Comparison of ENCODE assay signal across 16 cellular contexts in the genomic region with DNA sequence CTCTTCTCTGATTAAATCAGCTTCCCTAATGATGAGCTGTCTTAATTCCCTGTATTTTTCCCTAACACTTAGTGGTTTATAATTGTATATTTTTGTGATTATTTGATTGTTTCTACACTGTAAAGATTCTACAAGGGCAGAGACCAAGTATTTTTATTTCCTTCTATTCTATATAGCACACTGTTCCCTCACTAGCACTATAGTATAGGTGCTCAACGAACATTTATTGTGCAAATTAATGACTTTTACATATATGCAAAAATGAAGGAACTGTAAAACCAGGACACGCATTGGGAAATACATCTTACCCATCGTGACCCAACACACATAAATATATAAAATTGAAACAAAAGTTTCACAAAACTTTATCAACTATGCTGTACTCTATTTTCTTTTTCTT. TPM values are rescaled to one million over a fixed set of nuclear protein-coding genes. Genes with fewer than 3 reads are reported as not detected.
A peak's percentile ranks its signal among the peaks of the same experiment; 100 is the strongest.
DNase-seq lines count a peak whose midpoint lies in the region; ATAC-seq and TF ChIP-seq lines count a peak whose summit lies in the region.
"Had no signal": no experiment of that assay in that cellular context is flagged by ENCODE, and none has a peak within 500 bp of the region (broad histone marks: within the 10 kb centered on the region; RNA-seq: fewer than 3 reads in every experiment).

No MANE protein-coding gene starts in this region.

- H3K4me3 Mint-ChIP-seq in activated naive CD4-positive, alpha-beta T cell treated with anti-CD3 and anti-CD28 coated beads, Interleukin-2, amount 50 U/mL, for 24 hours, result no peak overlapping the region
- H3K4me3 Mint-ChIP-seq in activated naive CD4-positive, alpha-beta T cell treated with anti-CD3 and anti-CD28 coated beads, Interleukin-2, amount 10 ng/mL, durations not matched to agents 7 days and 5 days, result no peak overlapping the region
- H3K4me3 Mint-ChIP-seq in central memory CD8-positive, alpha-beta T cell, result no peak overlapping the region
- no peak overlapping the region for H3K4me3 Mint-ChIP-seq in progenitor cell of endocrine pancreas (ENCODE audit: low read depth)

- DNase-seq in activated naive CD4-positive, alpha-beta T cell treated with anti-CD3 and anti-CD28 coated beads, Interleukin-2, amount 10 ng/mL, durations not matched to agents 7 days and 5 days, result no peak
- no peak for DNase-seq in central memory CD8-positive, alpha-beta T cell (ENCODE audit: low spot score in 2 of 2)
- DNase-seq in progenitor cell of endocrine pancreas (ENCODE audit: low spot score, unreplicated experiment) (no peak), NCI-H1092 treated with DMSO at 0.1 percent for 48 hours (lab: John Stamatoyannopoulos, UW) (no peak), NCI-H345 treated with DMSO at 0.1 percent for 48 hours (lab: John Stamatoyannopoulos, UW; ENCODE audit: unreplicated experiment) (no peak), H4 (ENCODE audit: low spot score) (no peak)
- DNase-seq: C1 segment of cervical spinal cord, DMS79, NCI-H1417, NCI-H1930, NCI-H2171 treated with DMSO at 0.1 percent for 48 hours, NCI-H510A, SIG-M5 had no signal

- H3K9ac ChIP-seq in HUES6 (ENCODE audit: low read length), result no peak overlapping the region

- H3K27me3 Mint-ChIP-seq in activated naive CD4-positive, alpha-beta T cell treated with anti-CD3 and anti-CD28 coated beads, Interleukin-2, amount 50 U/mL, for 24 hours, result no peaks in the 10 kb centered on the region
- H3K27me3 Mint-ChIP-seq in activated naive CD4-positive, alpha-beta T cell treated with anti-CD3 and anti-CD28 coated beads, Interleukin-2, amount 10 ng/mL, durations not matched to agents 7 days and 5 days, result no peaks in the 10 kb centered on the region
- no peaks in the 10 kb centered on the region for H3K27me3 Mint-ChIP-seq in central memory CD8-positive, alpha-beta T cell
- H3K27me3 Mint-ChIP-seq in progenitor cell of endocrine pancreas, result no peaks in the 10 kb centered on the region

- peaks cover 6% of the 10 kb centered on the region for H3K36me3 Mint-ChIP-seq in activated naive CD4-positive, alpha-beta T cell treated with anti-CD3 and anti-CD28 coated beads, Interleukin-2, amount 50 U/mL, for 24 hours
- peaks cover 24% of the 10 kb centered on the region for H3K36me3 Mint-ChIP-seq in activated naive CD4-positive, alpha-beta T cell treated with anti-CD3 and anti-CD28 coated beads, Interleukin-2, amount 10 ng/mL, durations not matched to agents 7 days and 5 days
- peaks cover 3% of the 10 kb centered on the region for H3K36me3 Mint-ChIP-seq in central memory CD8-positive, alpha-beta T cell (ENCODE audit: insufficient read depth)
- no peaks in the 10 kb centered on the region for H3K36me3 Mint-ChIP-seq in progenitor cell of endocrine pancreas (ENCODE audit: insufficient read depth)

- peaks cover 4% of the 10 kb centered on the region for H3K9me3 Mint-ChIP-seq in activated naive CD4-positive, alpha-beta T cell treated with anti-CD3 and anti-CD28 coated beads, Interleukin-2, amount 50 U/mL, for 24 hours
- H3K9me3 Mint-ChIP-seq in activated naive CD4-positive, alpha-beta T cell treated with anti-CD3 and anti-CD28 coated beads, Interleukin-2, amount 10 ng/mL, durations not matched to agents 7 days and 5 days, result peaks cover 6% of the 10 kb centered on the region
- no peaks in the 10 kb centered on the region for H3K9me3 Mint-ChIP-seq in central memory CD8-positive, alpha-beta T cell
- H3K9me3 Mint-ChIP-seq in progenitor cell of endocrine pancreas (ENCODE audit: low read depth), result peaks cover 5% of the 10 kb centered on the region

- no peak overlapping the region; the same call in 1 of the 2 replicates for H3K4me3 ChIP-seq in HUES6 (ENCODE audit: low read depth, low read length)
- H3K4me3 ChIP-seq: GM12878 had no signal

- H3K4me1 Mint-ChIP-seq in activated naive CD4-positive, alpha-beta T cell treated with anti-CD3 and anti-CD28 coated beads, Interleukin-2, amount 50 U/mL, for 24 hours, result peaks cover 77% of the 10 kb centered on the region
- peaks cover 48% of the 10 kb centered on the region for H3K4me1 Mint-ChIP-seq in activated naive CD4-positive, alpha-beta T cell treated with anti-CD3 and anti-CD28 coated beads, Interleukin-2, amount 10 ng/mL, durations not matched to agents 7 days and 5 days
- H3K4me1 Mint-ChIP-seq in central memory CD8-positive, alpha-beta T cell, result peaks cover 59% of the 10 kb centered on the region
- peaks cover 21% of the 10 kb centered on the region for H3K4me1 Mint-ChIP-seq in progenitor cell of endocrine pancreas (ENCODE audit: low read depth)

- no peak for TF ChIP-seq CTCF in progenitor cell of endocrine pancreas (IDR thresholded peaks at IDR 0.05; ENCODE audit: unreplicated experiment)

- no peaks in the 10 kb centered on the region for H3K27me3 ChIP-seq in HUES6 (ENCODE audit: control insufficient read depth, insufficient read depth, low read length)

- peaks cover 45% of the 10 kb centered on the region for H3K4me1 ChIP-seq in HUES6 (ENCODE audit: control insufficient read depth, insufficient read depth, low read length)

- H3K27ac ChIP-seq in HUES6 (ENCODE audit: low read depth, low read length), result peak overlapping the region; percentile 78

- ATAC-seq in central memory CD8-positive, alpha-beta T cell (replicated peaks; ENCODE audit: extremely low read depth, poor library complexity, severe bottlenecking), result no peak
- ATAC-seq: GM12878 had no signal

- CTCF ChIA-PET in activated naive CD4-positive, alpha-beta T cell treated with anti-CD3 and anti-CD28 coated beads, Interleukin-2, amount 10 ng/mL, durations not matched to agents 7 days and 5 days (lab: Charles Lee), result no interaction called here

- peak overlapping the region; percentile 14 for H3K27ac Mint-ChIP-seq in activated naive CD4-positive, alpha-beta T cell treated with anti-CD3 and anti-CD28 coated beads, Interleukin-2, amount 50 U/mL, for 24 hours
- no peak overlapping the region for H3K27ac Mint-ChIP-seq in activated naive CD4-positive, alpha-beta T cell treated with anti-CD3 and anti-CD28 coated beads, Interleukin-2, amount 10 ng/mL, durations not matched to agents 7 days and 5 days
- peak overlapping the region; percentile 10 for H3K27ac Mint-ChIP-seq in central memory CD8-positive, alpha-beta T cell (ENCODE audit: low read depth)
- peak overlapping the region; percentile 29 for H3K27ac Mint-ChIP-seq in progenitor cell of endocrine pancreas

- H3K36me3 ChIP-seq in HUES6 (ENCODE audit: control insufficient read depth, insufficient read depth, low read length), result no peaks in the 10 kb centered on the region

- no peaks in the 10 kb centered on the region for H3K9me3 ChIP-seq in HUES6 (ENCODE audit: control insufficient read depth, insufficient read depth, low read depth, low read length)

RNA-seq across cellular contexts. Expression of a gene that starts 7.6 kb away (rescaled TPM):
- 26.6 and 29.5 TPM in 2 replicates for total RNA-seq in progenitor cell of endocrine pancreas
- 3.7 and 4.7 TPM in 2 replicates for total RNA-seq in H4 (2014; rRNA removed; shearing (Covaris generic))
